18 cellular contexts compared by ENCODE assay signal in genomic region chr11:71423181-71423790, GRCh38. TPM values are rescaled to one million over a fixed set of nuclear protein-coding genes. Genes with fewer than 3 reads are reported as not detected.
DNase-seq lines count a peak whose midpoint lies in the region; ATAC-seq and TF ChIP-seq lines count a peak whose summit lies in the region.
"Had no signal": no experiment of that assay in that cellular context is flagged by ENCODE, and none has a peak within 500 bp of the region (broad histone marks: within the 10 kb centered on the region; RNA-seq: fewer than 3 reads in every experiment).

No MANE protein-coding gene starts in this region.

- peak overlapping the region; percentile 47 for H3K27ac Mint-ChIP-seq in T-helper 17 cell
- peak overlapping the region; percentile 67 for H3K27ac Mint-ChIP-seq in stimulated activated memory B cell treated with anti-CD40 and anti-IgM and Interleukin-4, amounts not matched to agents 10 μg/mL and 1 μg/mL and 100 μg/mL, for 72 hours
- H3K27ac Mint-ChIP-seq: CD4-positive, CD25-positive, alpha-beta regulatory T cell had no signal

- ATAC-seq in T-helper 17 cell, result no peak
- no peak for ATAC-seq in stimulated activated memory B cell treated with anti-CD40 and anti-IgM and Interleukin-4, amounts not matched to agents 10 μg/mL and 1 μg/mL and 100 μg/mL, for 72 hours

- H3K27ac ChIP-seq in mammary epithelial cell (ENCODE audit: insufficient read depth, low read depth, low read length) (no peak overlapping the region), breast epithelium (no peak overlapping the region), MM.1S (ENCODE audit: low read length) (no peak overlapping the region)
- H3K27ac ChIP-seq: RWPE1 had no signal

- no peaks in the 10 kb centered on the region for H3K9me3 ChIP-seq in mammary epithelial cell (replicated peaks; ENCODE audit: insufficient read depth, low read length)
- no peaks in the 10 kb centered on the region for H3K9me3 ChIP-seq in breast epithelium
- no peaks in the 10 kb centered on the region for H3K9me3 ChIP-seq in MM.1S (replicated peaks; ENCODE audit: insufficient read depth, low read length)
- no peaks in the 10 kb centered on the region for H3K9me3 ChIP-seq in T-helper 17 cell (ENCODE audit: control insufficient read depth, low read length, poor library complexity, severe bottlenecking)

- H4K20me1 ChIP-seq in mammary epithelial cell (ENCODE audit: insufficient read depth, low read length) (no peaks in the 10 kb centered on the region), MM.1S (ENCODE audit: insufficient read depth, low read length) (no peaks in the 10 kb centered on the region; the same call in 1 of the 2 replicates)

- no peaks in the 10 kb centered on the region for H3K9me3 Mint-ChIP-seq in stimulated activated memory B cell treated with anti-CD40 and anti-IgM and Interleukin-4, amounts not matched to agents 10 μg/mL and 1 μg/mL and 100 μg/mL, for 72 hours
- H3K9me3 Mint-ChIP-seq: CD4-positive, CD25-positive, alpha-beta regulatory T cell had no signal

- CTCF ChIA-PET in mammary epithelial cell (lab: Charles Lee; ENCODE audit: low non-redundant PET), result no interaction called here

- no peaks in the 10 kb centered on the region for H3K36me3 Mint-ChIP-seq in T-helper 17 cell (ENCODE audit: low read depth)
- H3K36me3 Mint-ChIP-seq in stimulated activated memory B cell treated with anti-CD40 and anti-IgM and Interleukin-4, amounts not matched to agents 10 μg/mL and 1 μg/mL and 100 μg/mL, for 72 hours, result no peaks in the 10 kb centered on the region
- H3K36me3 Mint-ChIP-seq: CD4-positive, CD25-positive, alpha-beta regulatory T cell had no signal

- intact Hi-C loops in mammary epithelial cell (cut with micrococcal nuclease) (loop anchor here (5.0 kb wide), 1 partner anchor 606 kb away; no protein-coding TSS in a partner anchor), breast epithelium (cut with DNase I; ENCODE audit: low total_unique reads) (no loop called here)

- H3K4me3 ChIP-seq in mammary epithelial cell (replicated peaks in 1 of 3; ENCODE audit: insufficient read depth in 1 of 3, low read depth in 2 of 3, low read length in 3 of 3) (no peak overlapping the region), breast epithelium (no peak overlapping the region), MM.1S (ENCODE audit: low read length) (no peak overlapping the region)

- H2AFZ ChIP-seq in mammary epithelial cell (ENCODE audit: low read depth, low read length), result no peak overlapping the region
- no peak overlapping the region for H2AFZ ChIP-seq in MM.1S (ENCODE audit: low read length)

- dilution Hi-C loops in mammary epithelial cell (cut with HindIII; ENCODE audit: low sequenced_read_pairs), result loop anchor here (5.0 to 10.0 kb wide), 4 partner anchors 34 to 318 kb away; no protein-coding TSS in a partner anchor

- H3K79me2 ChIP-seq in mammary epithelial cell (ENCODE audit: insufficient read depth, low read length) (no peaks in the 10 kb centered on the region), MM.1S (ENCODE audit: low read length) (no peaks in the 10 kb centered on the region)

- TF ChIP-seq CTCF in mammary epithelial cell (conservative IDR thresholded peaks at IDR 0.05 in 1 of 2, IDR thresholded peaks at IDR 0.05 in 1 of 2; ENCODE audit: extremely low read depth in 1 of 2, insufficient read depth in 1 of 2, low read depth in 1 of 2, low read length in 2 of 2) (no peak), breast epithelium (IDR thresholded peaks at IDR 0.05) (no peak), MM.1S (IDR thresholded peaks at IDR 0.05; ENCODE audit: low read length) (no peak)

- H3K9ac ChIP-seq in mammary epithelial cell (ENCODE audit: insufficient read depth, low read length) (no peak overlapping the region), MM.1S (ENCODE audit: low read length) (no peak overlapping the region)

- TF ChIP-seq POLR2A in breast epithelium (IDR thresholded peaks at IDR 0.05), result no peak

- in situ Hi-C loops in mammary epithelial cell (cut with MboI; ENCODE audit: low sequenced_read_pairs in 2 of 2), result no loop called here

- no peaks in the 10 kb centered on the region for H3K27me3 Mint-ChIP-seq in T-helper 17 cell
- H3K27me3 Mint-ChIP-seq in stimulated activated memory B cell treated with anti-CD40 and anti-IgM and Interleukin-4, amounts not matched to agents 10 μg/mL and 1 μg/mL and 100 μg/mL, for 72 hours, result no peaks in the 10 kb centered on the region
- H3K27me3 Mint-ChIP-seq: CD4-positive, CD25-positive, alpha-beta regulatory T cell had no signal

- no peaks in the 10 kb centered on the region for H3K9me2 ChIP-seq in MM.1S (replicated peaks; ENCODE audit: insufficient read depth, low read length)

- peak; percentile 62 for DNase-seq in mammary epithelial cell
- no peak for DNase-seq in breast epithelium (ENCODE audit: low spot score in 2 of 2)
- peak; percentile 46 for DNase-seq in MM.1S
- no peak for DNase-seq in T-helper 17 cell
- no peak for DNase-seq in NCI-H1092 treated with DMSO at 0.1 percent for 48 hours (lab: John Stamatoyannopoulos, UW)
- no peak for DNase-seq in stimulated activated CD4-positive, alpha-beta T cell treated with anti-CD3 and anti-CD28 coated beads, Interleukin-4, amount 100 ng/mL, for 1 hour
- DNase-seq in NCI-H2196 (lab: John Stamatoyannopoulos, UW; ENCODE audit: unreplicated experiment), result no peak
- DNase-seq: ACHN; AML-193; CD4-positive, CD25-positive, alpha-beta regulatory T cell; DMS79; GOT3; MV-4-11; NCI-H1417 treated with DMSO at 0.1 percent for 48 hours; NCI-H2029 treated with DMSO at 0.1 percent for 48 hours; T-helper 2 cell had no signal

- peaks cover 14% of the 10 kb centered on the region for H3F3A ChIP-seq in MM.1S (ENCODE audit: insufficient read depth, low read length)

- H3K27me3 ChIP-seq in mammary epithelial cell (ENCODE audit: insufficient read depth, low read length) (no peaks in the 10 kb centered on the region), breast epithelium (no peaks in the 10 kb centered on the region), MM.1S (replicated peaks; ENCODE audit: insufficient read depth, low read length) (peaks cover 75% of the 10 kb centered on the region)

- WGBS in mammary epithelial cell (ENCODE audit: low coverage, missing lambda C conversion rate), result 18% methylated on average over 7 of the region's 7 CpGs

- BruUV-seq in mammary epithelial cell (replicated peaks; lab: Mats Ljungman, UMichigan), result no TSS peak

- H3K4me1 ChIP-seq in mammary epithelial cell (ENCODE audit: insufficient read depth, low read length), result peaks cover 29% of the 10 kb centered on the region
- no peaks in the 10 kb centered on the region for H3K4me1 ChIP-seq in breast epithelium
- H3K4me1 ChIP-seq in MM.1S (ENCODE audit: low read length), result peaks cover 9% of the 10 kb centered on the region

- H3K4me2 ChIP-seq in mammary epithelial cell (ENCODE audit: insufficient read depth, low read depth, low read length) (no peak overlapping the region), MM.1S (ENCODE audit: low read depth, low read length) (no peak overlapping the region)

- no peaks in the 10 kb centered on the region for H3K36me3 ChIP-seq in mammary epithelial cell (ENCODE audit: insufficient read depth, low read length)
- H3K36me3 ChIP-seq in breast epithelium, result no peaks in the 10 kb centered on the region
- H3K36me3 ChIP-seq in MM.1S (replicated peaks; ENCODE audit: insufficient read depth, low read length), result no peaks in the 10 kb centered on the region

- H3K4me1 Mint-ChIP-seq in T-helper 17 cell, result peaks cover 4% of the 10 kb centered on the region
- peaks cover 50% of the 10 kb centered on the region for H3K4me1 Mint-ChIP-seq in stimulated activated memory B cell treated with anti-CD40 and anti-IgM and Interleukin-4, amounts not matched to agents 10 μg/mL and 1 μg/mL and 100 μg/mL, for 72 hours

- no peak overlapping the region for H3K4me3 Mint-ChIP-seq in T-helper 17 cell
- H3K4me3 Mint-ChIP-seq in stimulated activated memory B cell treated with anti-CD40 and anti-IgM and Interleukin-4, amounts not matched to agents 10 μg/mL and 1 μg/mL and 100 μg/mL, for 72 hours, result no peak overlapping the region
- H3K4me3 Mint-ChIP-seq: CD4-positive, CD25-positive, alpha-beta regulatory T cell had no signal

RNA-seq across cellular contexts. Expression of gene DHCR7, which starts 24.9 kb away (rescaled TPM):
- total RNA-seq in mammary epithelial cell, result 100 to 1,000 TPM in 1 of 2 donors, 10 to 100 TPM in 1; 62.8 to 231 TPM
- 173 TPM for polyA plus RNA-seq in mammary epithelial cell
- 402 TPM for polyA minus RNA-seq in mammary epithelial cell
- total RNA-seq in breast epithelium, result 10 to 100 TPM; 14.7 to 31.7 (median 25.2) TPM
- total RNA-seq in T-helper 17 cell, result 10 to 100 TPM; 16.8 to 26.7 TPM

RNA-seq across cellular contexts. Expression of gene NADSYN1, which starts 29.7 kb away (rescaled TPM):
- total RNA-seq in mammary epithelial cell, result 100 to 1,000 TPM in 1 of 2 donors, 10 to 100 TPM in 1; 84.9 to 103 TPM
- polyA plus RNA-seq in mammary epithelial cell, result 45.9 TPM
- polyA minus RNA-seq in mammary epithelial cell, result 51.4 TPM
- 10 to 100 TPM; 58.6 to 83.6 (median 70.5) TPM for total RNA-seq in breast epithelium
- 100 to 1,000 TPM in 1 of 2 donors, 10 to 100 TPM in 1; 99.7 to 114 TPM for total RNA-seq in T-helper 17 cell

Comparison
In these comparisons a context has a peak if more than half of its experiments do, and no peak if none do; other contexts are left out.
1. DNase-seq: peak in mammary epithelial cell (single experiment) and MM.1S (single experiment); none in breast epithelium (0 of 2), T-helper 17 cell (0 of 3), NCI-H1092 treated with DMSO at 0.1 percent for 48 hours (single experiment), stimulated activated CD4-positive, alpha-beta T cell treated with anti-CD3 and anti-CD28 coated beads, Interleukin-4, amount 100 ng/mL, for 1 hour (single experiment) and NCI-H2196 (single experiment).